ENCODE assay signal across 12 cellular contexts in genomic region chr2:119703526-119703925, GRCh38. TPM values are rescaled to one million over a fixed set of nuclear protein-coding genes. Genes with fewer than 3 reads are reported as not detected.
A peak's percentile ranks its signal among the peaks of the same experiment; 100 is the strongest.
DNase-seq lines count a peak whose midpoint lies in the region; ATAC-seq and TF ChIP-seq lines count a peak whose summit lies in the region.
"Had no signal": no experiment of that assay in that cellular context is flagged by ENCODE, and none has a peak within 500 bp of the region (broad histone marks: within the 10 kb centered on the region; RNA-seq: fewer than 3 reads in every experiment).

No MANE protein-coding gene starts in this region.

- peaks cover 4% of the 10 kb centered on the region for H3K9me3 Mint-ChIP-seq in chondrocyte (ENCODE audit: low read depth)
- peaks cover 8% of the 10 kb centered on the region for H3K9me3 Mint-ChIP-seq in neural progenitor cell
- H3K9me3 Mint-ChIP-seq: CD4-positive, CD25-positive, alpha-beta regulatory T cell had no signal

- H3K9me3 ChIP-seq in BLaER1 (peaks cover 9% of the 10 kb centered on the region), neural progenitor cell (ENCODE audit: low read depth) (no peaks in the 10 kb centered on the region), BE2C (no peaks in the 10 kb centered on the region)
- peaks cover 8 to 14% (median 12%) of the 10 kb centered on the region in 11 experiments for H3K9me3 ChIP-seq in BLaER1 treated with 17β-estradiol and CSF1 and Interleukin-3, amounts not matched to agents 10 nM and 100 nM (replicated peaks in 1 of 11)

- H3K4me1 ChIP-seq in BLaER1 (peaks cover 64% of the 10 kb centered on the region), neural progenitor cell (peaks cover 25% of the 10 kb centered on the region), BE2C (no peaks in the 10 kb centered on the region; the same call in 1 of the 2 replicates)
- peaks cover 31 to 73% (median 56%) of the 10 kb centered on the region in 10 experiments for H3K4me1 ChIP-seq in BLaER1 treated with 17β-estradiol and CSF1 and Interleukin-3, amounts not matched to agents 10 nM and 100 nM

- no peaks in the 10 kb centered on the region for H3K36me3 Mint-ChIP-seq in chondrocyte (ENCODE audit: low read depth)
- H3K36me3 Mint-ChIP-seq in neural progenitor cell = no peaks in the 10 kb centered on the region

- H3K79me2 ChIP-seq in neural progenitor cell (ENCODE audit: low read depth) = no peaks in the 10 kb centered on the region

- H3K4me3 Mint-ChIP-seq in chondrocyte (ENCODE audit: unreplicated experiment) = no peak overlapping the region
- no peak overlapping the region for H3K4me3 Mint-ChIP-seq in neural progenitor cell

- H3K36me3 ChIP-seq in BLaER1 (no peaks in the 10 kb centered on the region), neural progenitor cell (no peaks in the 10 kb centered on the region), BE2C (no peaks in the 10 kb centered on the region)
- H3K36me3 ChIP-seq in BLaER1 treated with 17β-estradiol and CSF1 and Interleukin-3, amounts not matched to agents 10 nM and 100 nM = no peaks in the 10 kb centered on the region; a peak in 2 of 22 replicates
- H3K36me3 ChIP-seq: Peyer's patch had no signal

- peaks cover 15% of the 10 kb centered on the region for H3K4me1 Mint-ChIP-seq in chondrocyte (ENCODE audit: low read depth)
- H3K4me1 Mint-ChIP-seq in neural progenitor cell = peaks cover 41% of the 10 kb centered on the region

- H3K27me3 ChIP-seq in BLaER1 (no peaks in the 10 kb centered on the region), neural progenitor cell (peaks cover 12% of the 10 kb centered on the region), BE2C (no peaks in the 10 kb centered on the region)
- no peaks in the 10 kb centered on the region for H3K27me3 ChIP-seq in BLaER1 treated with 17β-estradiol and CSF1 and Interleukin-3, amounts not matched to agents 10 nM and 100 nM
- H3K27me3 ChIP-seq: Peyer's patch had no signal

- H4K20me1 ChIP-seq in BLaER1 (no peaks in the 10 kb centered on the region), neural progenitor cell (ENCODE audit: low read depth) (no peaks in the 10 kb centered on the region)
- no peaks in the 10 kb centered on the region for H4K20me1 ChIP-seq in BLaER1 treated with 17β-estradiol and CSF1 and Interleukin-3, amounts not matched to agents 10 nM and 100 nM

- H3K27ac Mint-ChIP-seq in chondrocyte (ENCODE audit: unreplicated experiment) (no peak overlapping the region), neural progenitor cell (peak overlapping the region; percentile 46)

- ATAC-seq in GM18858 (IDR thresholded peaks at IDR 0.05; ENCODE audit: unreplicated experiment) (no peak), GM21381 (IDR thresholded peaks at IDR 0.05; ENCODE audit: unreplicated experiment) (no peak)

- DNase-seq in chondrocyte (ENCODE audit: low spot score) (peak; percentile 53), neural progenitor cell (ENCODE audit: low spot score) (no peak), BE2C (no peak)
- DNase-seq: NCI-H2081 treated with DMSO at 0.1 percent for 48 hours, NCI-H446 treated with DMSO at 0.1 percent for 48 hours had no signal

- no peak overlapping the region for H3K9ac ChIP-seq in BLaER1
- H3K9ac ChIP-seq in BLaER1 treated with 17β-estradiol and CSF1 and Interleukin-3, amounts not matched to agents 10 nM and 100 nM = peak overlapping the region in 1 of 11 experiments; percentile 19; a peak in 1 of 22 replicates
- no peak overlapping the region for H3K9ac ChIP-seq in neural progenitor cell
- H3K9ac ChIP-seq: GM23248 had no signal

- H3F3A ChIP-seq in neural progenitor cell (ENCODE audit: low read depth) = peaks cover 37% of the 10 kb centered on the region

- H3K4me3 ChIP-seq in BLaER1 = no peak overlapping the region
- H3K4me3 ChIP-seq in BLaER1 treated with 17β-estradiol and CSF1 and Interleukin-3, amounts not matched to agents 10 nM and 100 nM = no peak overlapping the region
- H3K4me3 ChIP-seq in neural progenitor cell = no peak overlapping the region
- H3K4me3 ChIP-seq in BE2C (ENCODE audit: low read depth, low read length) = no peak overlapping the region
- H3K4me3 ChIP-seq: GM23248, Peyer's patch had no signal

- no peak overlapping the region for H2AFZ ChIP-seq in neural progenitor cell (replicated peaks)

- no peak for TF ChIP-seq CTCF in chondrocyte (IDR thresholded peaks at IDR 0.05)
- no peak for TF ChIP-seq CTCF in neural progenitor cell (IDR thresholded peaks at IDR 0.05)
- TF ChIP-seq CTCF in BE2C (IDR thresholded peaks at IDR 0.05; ENCODE audit: low read depth, low read length) = no peak

- H3K27ac ChIP-seq in BLaER1 = no peak overlapping the region
- H3K27ac ChIP-seq in BLaER1 treated with 17β-estradiol and CSF1 and Interleukin-3, amounts not matched to agents 10 nM and 100 nM = peak overlapping the region in 1 of 11 experiments; percentile 14; a peak in 1 of 22 replicates
- no peak overlapping the region for H3K27ac ChIP-seq in neural progenitor cell
- H3K27ac ChIP-seq: GM23248, Peyer's patch had no signal

- H3K4me2 ChIP-seq in BLaER1 (peak overlapping the region; percentile 48), neural progenitor cell (no peak overlapping the region)
- H3K4me2 ChIP-seq in BLaER1 treated with 17β-estradiol and CSF1 and Interleukin-3, amounts not matched to agents 10 nM and 100 nM = peak overlapping the region in 10 of 11 experiments; percentile 19 to 73 (median 53); a peak in 18 of 22 replicates

- H3K27me3 Mint-ChIP-seq in chondrocyte (ENCODE audit: low read depth) (peaks cover 10% of the 10 kb centered on the region), neural progenitor cell (ENCODE audit: insufficient read depth, low read depth) (peaks cover 10% of the 10 kb centered on the region)

RNA-seq across cellular contexts. Expression of gene TMEM177, which starts 24.5 kb away (rescaled TPM):
- total RNA-seq in chondrocyte (6.8 to 7.8 TPM (median 7.0 TPM) in 3 replicates), neural progenitor cell (ENCODE audit: low replicate concordance) (12.2 and 26.6 TPM in 2 replicates)
- 22.9 TPM for polyA plus RNA-seq in BE2C (2012; ENCODE audit: insufficient read depth, insufficient read length, low read depth)

RNA-seq across cellular contexts. Expression of gene PTPN4, which starts 56.2 kb away (rescaled TPM):
- 21.8 to 24.2 TPM (median 23.8 TPM) in 3 replicates for total RNA-seq in chondrocyte
- total RNA-seq in neural progenitor cell (ENCODE audit: low replicate concordance) = 51.8 and 52.1 TPM in 2 replicates
- polyA plus RNA-seq in BE2C (2012; ENCODE audit: insufficient read depth, insufficient read length, low read depth) = 6.0 TPM
